In the genomic region with DNA sequence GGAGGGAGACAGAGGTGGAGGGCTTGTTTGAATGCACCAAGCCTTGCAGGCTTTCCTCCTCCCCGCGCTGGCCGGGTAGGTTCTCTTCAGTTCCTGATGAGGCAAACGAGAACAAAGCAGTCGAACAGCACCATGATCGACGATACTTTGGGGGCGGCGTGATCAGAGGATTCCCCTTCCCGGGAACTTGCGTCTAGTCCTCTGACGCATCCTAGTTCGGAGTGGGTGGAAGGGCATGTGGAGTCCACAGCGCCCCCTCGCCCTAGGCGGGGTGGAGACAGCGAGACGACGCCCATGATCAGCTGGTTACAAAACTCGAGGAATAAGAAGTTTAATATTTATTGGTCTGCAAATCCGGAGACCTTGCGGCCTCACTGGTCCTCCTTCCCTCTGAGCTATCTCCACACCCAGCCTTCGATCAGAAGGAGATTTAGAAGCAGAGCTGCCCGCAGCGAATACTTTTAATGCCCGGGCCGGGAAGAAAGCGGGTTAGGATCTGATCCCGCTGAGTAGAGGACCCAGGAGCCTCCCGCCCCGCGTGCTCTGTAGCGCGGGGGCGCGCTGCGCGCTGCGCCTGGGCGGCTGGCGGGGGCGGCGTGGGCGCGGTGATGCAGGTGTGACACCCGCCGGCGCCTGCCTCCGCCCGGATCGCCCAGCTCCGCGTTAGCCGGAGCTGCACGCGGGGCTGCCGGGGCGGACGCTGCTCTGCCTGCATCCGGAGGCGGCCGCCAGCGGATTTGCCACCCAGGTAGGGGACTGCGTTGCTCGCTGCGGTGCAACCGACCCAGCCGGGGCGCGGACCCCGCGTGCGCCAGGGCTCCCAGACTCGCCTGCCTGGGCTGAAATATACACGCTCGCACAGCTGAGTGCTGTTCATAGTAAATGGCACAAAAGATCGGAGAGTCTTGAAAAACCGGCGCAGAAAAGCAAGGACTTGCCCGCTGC, we compare ENCODE assay signal across 8 cellular contexts. TPM values are rescaled to one million over a fixed set of nuclear protein-coding genes. Genes with fewer than 3 reads are reported as not detected.
DNase-seq lines count a peak whose midpoint lies in the region; ATAC-seq and TF ChIP-seq lines count a peak whose summit lies in the region.

A gene with protein sequence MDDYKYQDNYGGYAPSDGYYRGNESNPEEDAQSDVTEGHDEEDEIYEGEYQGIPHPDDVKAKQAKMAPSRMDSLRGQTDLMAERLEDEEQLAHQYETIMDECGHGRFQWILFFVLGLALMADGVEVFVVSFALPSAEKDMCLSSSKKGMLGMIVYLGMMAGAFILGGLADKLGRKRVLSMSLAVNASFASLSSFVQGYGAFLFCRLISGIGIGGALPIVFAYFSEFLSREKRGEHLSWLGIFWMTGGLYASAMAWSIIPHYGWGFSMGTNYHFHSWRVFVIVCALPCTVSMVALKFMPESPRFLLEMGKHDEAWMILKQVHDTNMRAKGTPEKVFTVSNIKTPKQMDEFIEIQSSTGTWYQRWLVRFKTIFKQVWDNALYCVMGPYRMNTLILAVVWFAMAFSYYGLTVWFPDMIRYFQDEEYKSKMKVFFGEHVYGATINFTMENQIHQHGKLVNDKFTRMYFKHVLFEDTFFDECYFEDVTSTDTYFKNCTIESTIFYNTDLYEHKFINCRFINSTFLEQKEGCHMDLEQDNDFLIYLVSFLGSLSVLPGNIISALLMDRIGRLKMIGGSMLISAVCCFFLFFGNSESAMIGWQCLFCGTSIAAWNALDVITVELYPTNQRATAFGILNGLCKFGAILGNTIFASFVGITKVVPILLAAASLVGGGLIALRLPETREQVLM (plus strand): TSS at position 642 of the 945 bp plus-strand sequence. CDS start 126,007 bp downstream, outside the sequence.

- peak within 1 kb of the TSS; percentile 45 for H2AFZ ChIP-seq in fibroblast of lung (ENCODE audit: low read length)

- peak within 1 kb of the TSS; percentile 78 for H3K4me3 Mint-ChIP-seq in activated T-cell treated with anti-CD3 and anti-CD28 coated beads, Interleukin-2, amount 50 U/mL, for 4 hours
- H3K4me3 Mint-ChIP-seq in nephron, result peak within 1 kb of the TSS; percentile 78 to 87 (median 85)

- peaks cover 16% of the 10 kb centered on the region for H3K4me1 Mint-ChIP-seq in activated T-cell treated with anti-CD3 and anti-CD28 coated beads, Interleukin-2, amount 50 U/mL, for 4 hours (ENCODE audit: low read depth)
- H3K4me1 Mint-ChIP-seq in nephron, result peaks cover 18% of the 10 kb centered on the region

- H3K9me3 ChIP-seq in fibroblast of lung (ENCODE audit: control insufficient read depth, insufficient read depth, low read depth, low read length), result no peaks in the 10 kb centered on the region

- no peak within 1 kb of the TSS for H3K9ac ChIP-seq in fibroblast of lung (ENCODE audit: insufficient read depth, low read length)

- H3K4me1 ChIP-seq in fibroblast of lung (ENCODE audit: control insufficient read depth, extremely low read depth, insufficient read depth, low read length), result no peaks in the 10 kb centered on the region

- ATAC-seq in GM21786 (IDR thresholded peaks at IDR 0.05; ENCODE audit: unreplicated experiment), result peak; percentile 49
- ATAC-seq in activated T-cell treated with anti-CD3 and anti-CD28 coated beads, Interleukin-2, amount 50 U/mL, for 4 hours, result peak; percentile 79 to 80

- peaks cover 15% of the 10 kb centered on the region for H3K27me3 ChIP-seq in fibroblast of lung (ENCODE audit: control insufficient read depth, insufficient read depth, low read length)

- DNase-seq in Caki2 (ENCODE audit: low read depth), result peak; percentile 29
- DNase-seq in NCI-H345 treated with DMSO at 0.1 percent for 48 hours (lab: John Stamatoyannopoulos, UW; ENCODE audit: unreplicated experiment), result peak; percentile 38
- DNase-seq in activated T-cell treated with anti-CD3 and anti-CD28 coated beads, Interleukin-2, amount 50 U/mL, for 4 hours, result peak; percentile 42
- DNase-seq in fibroblast of lung (ENCODE audit: low read depth in 2 of 2), result peak; percentile 45 to 48
- peak; percentile 80 for DNase-seq in superior temporal gyrus (ENCODE audit: extremely low spot score)
- DNase-seq in HT-29 (ENCODE audit: low spot score), result no peak

- in situ Hi-C loops in Caki2 (cut with HindIII; ENCODE audit: low pct_unique_long_range_greater_than_20kb, low sequenced_read_pairs), result no loop called here

- H3K79me2 ChIP-seq in fibroblast of lung (ENCODE audit: control insufficient read depth, insufficient read depth, low read length), result no peaks in the 10 kb centered on the region

- peaks cover 1% of the 10 kb centered on the region for H3K36me3 Mint-ChIP-seq in activated T-cell treated with anti-CD3 and anti-CD28 coated beads, Interleukin-2, amount 50 U/mL, for 4 hours (ENCODE audit: insufficient read depth)
- H3K36me3 Mint-ChIP-seq in nephron (ENCODE audit: low read depth), result no peaks in the 10 kb centered on the region

- no peak within 1 kb of the TSS for H3K27ac ChIP-seq in fibroblast of lung (ENCODE audit: insufficient read depth, low read length)

- H3K9me3 Mint-ChIP-seq in activated T-cell treated with anti-CD3 and anti-CD28 coated beads, Interleukin-2, amount 50 U/mL, for 4 hours, result no peaks in the 10 kb centered on the region
- H3K9me3 Mint-ChIP-seq in nephron, result peaks cover 13% of the 10 kb centered on the region

- no peak within 1 kb of the TSS for H3K27ac Mint-ChIP-seq in nephron

- H3K4me3 ChIP-seq in fibroblast of lung (replicated peaks in 1 of 4; ENCODE audit: control extremely low read depth in 1 of 4, insufficient read depth in 1 of 4, low read depth in 3 of 4, low read length in 4 of 4), result peak within 1 kb of the TSS; percentile 20 to 69 (median 40)

- peak within 1 kb of the TSS; percentile 68 for H3K4me2 ChIP-seq in fibroblast of lung (ENCODE audit: extremely low read depth, insufficient read depth, low read length)

- H4K20me1 ChIP-seq in fibroblast of lung (ENCODE audit: control insufficient read depth, extremely low read depth, insufficient read depth, low read length), result no peaks in the 10 kb centered on the region

- TF ChIP-seq CTCF in fibroblast of lung (conservative IDR thresholded peaks at IDR 0.05 in 1 of 2, IDR thresholded peaks at IDR 0.05 in 1 of 2; ENCODE audit: low read depth in 1 of 2, low read length in 2 of 2) (no peak), nephron (IDR thresholded peaks at IDR 0.05; ENCODE audit: unreplicated experiment in 3 of 3) (no peak)

- no peaks in the 10 kb centered on the region for H3K36me3 ChIP-seq in fibroblast of lung (ENCODE audit: control insufficient read depth, insufficient read depth, low read length)

- H3K27me3 Mint-ChIP-seq in activated T-cell treated with anti-CD3 and anti-CD28 coated beads, Interleukin-2, amount 50 U/mL, for 4 hours (ENCODE audit: low read depth), result peaks cover 67% of the 10 kb centered on the region
- peaks cover 94% of the 10 kb centered on the region for H3K27me3 Mint-ChIP-seq in nephron (ENCODE audit: low read depth)

RNA-seq across cellular contexts. Expression of the gene that starts here (rescaled TPM):
- total RNA-seq in Caki2 (2014; rRNA removed; shearing (Covaris generic); ENCODE audit: low replicate concordance), result not detected in 2 replicates
- under 1 TPM in 2 of 3 donors, not detected in 1; 0.03 to 0.05 TPM for total RNA-seq in activated T-cell treated with anti-CD3 and anti-CD28 coated beads, Interleukin-2, amount 50 U/mL, for 4 hours
- under 0.01 and 0.26 TPM in 2 replicates for total RNA-seq in fibroblast of lung
- polyA plus RNA-seq in fibroblast of lung, result not detected in 2 replicates
- not detected in 2 replicates for polyA plus RNA-seq in fibroblast of lung (2012)
- not detected in 2 replicates for polyA minus RNA-seq in fibroblast of lung (ENCODE audit: low replicate concordance)
- not detected in 2 replicates for total RNA-seq in HT-29 (2014; rRNA removed; shearing (Covaris generic))

Comparison
In these comparisons a context has a peak if more than half of its experiments do, and no peak if none do; other contexts are left out.
1. Peak in DNase-seq in Caki2; RNA of the gene not detected or under 1 TPM.
2. Peak in DNase-seq and ATAC-seq in activated T-cell treated with anti-CD3 and anti-CD28 coated beads, Interleukin-2, amount 50 U/mL, for 4 hours; RNA of the gene not detected or under 1 TPM.
3. Peak in DNase-seq, H3K4me3 ChIP-seq and H3K4me2 ChIP-seq in fibroblast of lung; RNA of the gene not detected or under 1 TPM.